Comparison of ENCODE assay signal across 2 cellular contexts in the genomic region with DNA sequence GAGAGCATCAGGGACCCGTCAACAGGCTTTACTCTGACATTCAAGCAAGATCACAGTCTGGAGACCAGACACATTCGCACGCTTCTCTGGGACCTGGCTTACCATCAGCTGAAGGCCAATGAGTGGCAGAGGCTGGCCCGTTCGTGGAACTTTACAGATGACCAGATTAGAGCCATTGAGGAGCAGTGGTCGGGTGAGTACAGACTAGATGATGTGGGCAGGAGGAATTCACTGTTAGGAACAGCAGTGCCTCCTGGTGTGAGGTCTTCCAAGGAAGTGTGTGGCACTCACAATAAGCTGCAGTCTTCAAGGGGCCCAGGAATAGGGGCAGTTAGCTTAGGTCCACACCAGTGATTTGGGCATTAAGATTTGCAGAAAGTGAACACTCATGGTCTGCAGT.
TF ChIP-seq lines count a peak whose summit lies in the region.

No MANE protein-coding gene starts in this region.

TF ChIP-seq in HCT116, 20 proteins besides CTCF, POLR2A, EP300 and RAD21:
- no peak for TF ChIP-seq ZNF274 (IDR thresholded peaks at IDR 0.05; ENCODE audit: low read depth, low read length)
- TF ChIP-seq CBX3 (IDR thresholded peaks at IDR 0.05; ENCODE audit: low read depth), result no peak
- no peak for TF ChIP-seq SIN3A (IDR thresholded peaks at IDR 0.05; ENCODE audit: low read depth)
- no peak for TF ChIP-seq SP1 (IDR thresholded peaks at IDR 0.05; ENCODE audit: low read depth)
- no peak for TF ChIP-seq POLR2AphosphoS5 (IDR thresholded peaks at IDR 0.05; ENCODE audit: low read depth, low read length)
- TF ChIP-seq FOSL1 (IDR thresholded peaks at IDR 0.05; ENCODE audit: low read depth), result no peak
- TF ChIP-seq EZH2 (IDR thresholded peaks at IDR 0.05), result no peak
- no peak for TF ChIP-seq JUND (IDR thresholded peaks at IDR 0.05)
- no peak for TF ChIP-seq TCF7L2 (IDR thresholded peaks at IDR 0.05; ENCODE audit: borderline replicate concordance, extremely low read depth, insufficient read depth, insufficient read length)
- TF ChIP-seq, protein P1, sequence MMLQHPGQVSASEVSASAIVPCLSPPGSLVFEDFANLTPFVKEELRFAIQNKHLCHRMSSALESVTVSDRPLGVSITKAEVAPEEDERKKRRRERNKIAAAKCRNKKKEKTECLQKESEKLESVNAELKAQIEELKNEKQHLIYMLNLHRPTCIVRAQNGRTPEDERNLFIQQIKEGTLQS (IDR thresholded peaks at IDR 0.05), result no peak
- no peak for TF ChIP-seq EZH2phosphoT487 (IDR thresholded peaks at IDR 0.05; ENCODE audit: borderline replicate concordance)
- TF ChIP-seq EGR1 (IDR thresholded peaks at IDR 0.05; ENCODE audit: low read depth), result no peak
- TF ChIP-seq SRF (IDR thresholded peaks at IDR 0.05; ENCODE audit: low read depth), result no peak
- TF ChIP-seq CEBPB (IDR thresholded peaks at IDR 0.05; ENCODE audit: low read depth), result no peak
- TF ChIP-seq, protein P2, sequence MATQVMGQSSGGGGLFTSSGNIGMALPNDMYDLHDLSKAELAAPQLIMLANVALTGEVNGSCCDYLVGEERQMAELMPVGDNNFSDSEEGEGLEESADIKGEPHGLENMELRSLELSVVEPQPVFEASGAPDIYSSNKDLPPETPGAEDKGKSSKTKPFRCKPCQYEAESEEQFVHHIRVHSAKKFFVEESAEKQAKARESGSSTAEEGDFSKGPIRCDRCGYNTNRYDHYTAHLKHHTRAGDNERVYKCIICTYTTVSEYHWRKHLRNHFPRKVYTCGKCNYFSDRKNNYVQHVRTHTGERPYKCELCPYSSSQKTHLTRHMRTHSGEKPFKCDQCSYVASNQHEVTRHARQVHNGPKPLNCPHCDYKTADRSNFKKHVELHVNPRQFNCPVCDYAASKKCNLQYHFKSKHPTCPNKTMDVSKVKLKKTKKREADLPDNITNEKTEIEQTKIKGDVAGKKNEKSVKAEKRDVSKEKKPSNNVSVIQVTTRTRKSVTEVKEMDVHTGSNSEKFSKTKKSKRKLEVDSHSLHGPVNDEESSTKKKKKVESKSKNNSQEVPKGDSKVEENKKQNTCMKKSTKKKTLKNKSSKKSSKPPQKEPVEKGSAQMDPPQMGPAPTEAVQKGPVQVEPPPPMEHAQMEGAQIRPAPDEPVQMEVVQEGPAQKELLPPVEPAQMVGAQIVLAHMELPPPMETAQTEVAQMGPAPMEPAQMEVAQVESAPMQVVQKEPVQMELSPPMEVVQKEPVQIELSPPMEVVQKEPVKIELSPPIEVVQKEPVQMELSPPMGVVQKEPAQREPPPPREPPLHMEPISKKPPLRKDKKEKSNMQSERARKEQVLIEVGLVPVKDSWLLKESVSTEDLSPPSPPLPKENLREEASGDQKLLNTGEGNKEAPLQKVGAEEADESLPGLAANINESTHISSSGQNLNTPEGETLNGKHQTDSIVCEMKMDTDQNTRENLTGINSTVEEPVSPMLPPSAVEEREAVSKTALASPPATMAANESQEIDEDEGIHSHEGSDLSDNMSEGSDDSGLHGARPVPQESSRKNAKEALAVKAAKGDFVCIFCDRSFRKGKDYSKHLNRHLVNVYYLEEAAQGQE (IDR thresholded peaks at IDR 0.05; ENCODE audit: low read depth), result no peak

TF ChIP-seq in K562, 482 proteins besides CTCF, POLR2A, EP300 and RAD21:
- TF ChIP-seq HNRNPK (IDR thresholded peaks at IDR 0.05; ENCODE audit: low read depth, low read length, poor library complexity, severe bottlenecking) (no peak), BCOR (IDR thresholded peaks at IDR 0.05) (no peak), ELF1 (tag; IDR thresholded peaks at IDR 0.05) (no peak), YBX1 (IDR thresholded peaks at IDR 0.05) (no peak), TAL1 (IDR thresholded peaks at IDR 0.05) (no peak), ESRRA (IDR thresholded peaks at IDR 0.05; ENCODE audit: borderline replicate concordance, low read depth) (no peak), SAP30 (IDR thresholded peaks at IDR 0.05; ENCODE audit: borderline replicate concordance, insufficient read depth, low read depth, low read length, poor library complexity, severe bottlenecking) (no peak), ZFP30 (CRISPR knock-in tag; IDR thresholded peaks at IDR 0.05; ENCODE audit: borderline replicate concordance) (no peak), TAF7 (tag; IDR thresholded peaks at IDR 0.05) (no peak), RAD51 (IDR thresholded peaks at IDR 0.05; ENCODE audit: borderline replicate concordance, low read depth) (no peak), ESRRB (CRISPR knock-in tag; IDR thresholded peaks at IDR 0.05; ENCODE audit: borderline replicate concordance) (no peak), ZNF589 (CRISPR knock-in tag; IDR thresholded peaks at IDR 0.05; ENCODE audit: low read depth) (no peak)
- TF ChIP-seq, protein P3, sequence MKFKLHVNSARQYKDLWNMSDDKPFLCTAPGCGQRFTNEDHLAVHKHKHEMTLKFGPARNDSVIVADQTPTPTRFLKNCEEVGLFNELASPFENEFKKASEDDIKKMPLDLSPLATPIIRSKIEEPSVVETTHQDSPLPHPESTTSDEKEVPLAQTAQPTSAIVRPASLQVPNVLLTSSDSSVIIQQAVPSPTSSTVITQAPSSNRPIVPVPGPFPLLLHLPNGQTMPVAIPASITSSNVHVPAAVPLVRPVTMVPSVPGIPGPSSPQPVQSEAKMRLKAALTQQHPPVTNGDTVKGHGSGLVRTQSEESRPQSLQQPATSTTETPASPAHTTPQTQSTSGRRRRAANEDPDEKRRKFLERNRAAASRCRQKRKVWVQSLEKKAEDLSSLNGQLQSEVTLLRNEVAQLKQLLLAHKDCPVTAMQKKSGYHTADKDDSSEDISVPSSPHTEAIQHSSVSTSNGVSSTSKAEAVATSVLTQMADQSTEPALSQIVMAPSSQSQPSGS (CRISPR knock-in tag; IDR thresholded peaks at IDR 0.05), result no peak
- TF ChIP-seq, protein P4, sequence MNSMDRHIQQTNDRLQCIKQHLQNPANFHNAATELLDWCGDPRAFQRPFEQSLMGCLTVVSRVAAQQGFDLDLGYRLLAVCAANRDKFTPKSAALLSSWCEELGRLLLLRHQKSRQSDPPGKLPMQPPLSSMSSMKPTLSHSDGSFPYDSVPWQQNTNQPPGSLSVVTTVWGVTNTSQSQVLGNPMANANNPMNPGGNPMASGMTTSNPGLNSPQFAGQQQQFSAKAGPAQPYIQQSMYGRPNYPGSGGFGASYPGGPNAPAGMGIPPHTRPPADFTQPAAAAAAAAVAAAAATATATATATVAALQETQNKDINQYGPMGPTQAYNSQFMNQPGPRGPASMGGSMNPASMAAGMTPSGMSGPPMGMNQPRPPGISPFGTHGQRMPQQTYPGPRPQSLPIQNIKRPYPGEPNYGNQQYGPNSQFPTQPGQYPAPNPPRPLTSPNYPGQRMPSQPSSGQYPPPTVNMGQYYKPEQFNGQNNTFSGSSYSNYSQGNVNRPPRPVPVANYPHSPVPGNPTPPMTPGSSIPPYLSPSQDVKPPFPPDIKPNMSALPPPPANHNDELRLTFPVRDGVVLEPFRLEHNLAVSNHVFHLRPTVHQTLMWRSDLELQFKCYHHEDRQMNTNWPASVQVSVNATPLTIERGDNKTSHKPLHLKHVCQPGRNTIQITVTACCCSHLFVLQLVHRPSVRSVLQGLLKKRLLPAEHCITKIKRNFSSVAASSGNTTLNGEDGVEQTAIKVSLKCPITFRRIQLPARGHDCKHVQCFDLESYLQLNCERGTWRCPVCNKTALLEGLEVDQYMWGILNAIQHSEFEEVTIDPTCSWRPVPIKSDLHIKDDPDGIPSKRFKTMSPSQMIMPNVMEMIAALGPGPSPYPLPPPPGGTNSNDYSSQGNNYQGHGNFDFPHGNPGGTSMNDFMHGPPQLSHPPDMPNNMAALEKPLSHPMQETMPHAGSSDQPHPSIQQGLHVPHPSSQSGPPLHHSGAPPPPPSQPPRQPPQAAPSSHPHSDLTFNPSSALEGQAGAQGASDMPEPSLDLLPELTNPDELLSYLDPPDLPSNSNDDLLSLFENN (IDR thresholded peaks at IDR 0.05; ENCODE audit: low read depth in 2 of 2, low read length in 2 of 2), result no peak
- TF ChIP-seq, protein P5, sequence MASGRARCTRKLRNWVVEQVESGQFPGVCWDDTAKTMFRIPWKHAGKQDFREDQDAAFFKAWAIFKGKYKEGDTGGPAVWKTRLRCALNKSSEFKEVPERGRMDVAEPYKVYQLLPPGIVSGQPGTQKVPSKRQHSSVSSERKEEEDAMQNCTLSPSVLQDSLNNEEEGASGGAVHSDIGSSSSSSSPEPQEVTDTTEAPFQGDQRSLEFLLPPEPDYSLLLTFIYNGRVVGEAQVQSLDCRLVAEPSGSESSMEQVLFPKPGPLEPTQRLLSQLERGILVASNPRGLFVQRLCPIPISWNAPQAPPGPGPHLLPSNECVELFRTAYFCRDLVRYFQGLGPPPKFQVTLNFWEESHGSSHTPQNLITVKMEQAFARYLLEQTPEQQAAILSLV (tag; IDR thresholded peaks at IDR 0.05), result no peak
- TF ChIP-seq, protein P6, sequence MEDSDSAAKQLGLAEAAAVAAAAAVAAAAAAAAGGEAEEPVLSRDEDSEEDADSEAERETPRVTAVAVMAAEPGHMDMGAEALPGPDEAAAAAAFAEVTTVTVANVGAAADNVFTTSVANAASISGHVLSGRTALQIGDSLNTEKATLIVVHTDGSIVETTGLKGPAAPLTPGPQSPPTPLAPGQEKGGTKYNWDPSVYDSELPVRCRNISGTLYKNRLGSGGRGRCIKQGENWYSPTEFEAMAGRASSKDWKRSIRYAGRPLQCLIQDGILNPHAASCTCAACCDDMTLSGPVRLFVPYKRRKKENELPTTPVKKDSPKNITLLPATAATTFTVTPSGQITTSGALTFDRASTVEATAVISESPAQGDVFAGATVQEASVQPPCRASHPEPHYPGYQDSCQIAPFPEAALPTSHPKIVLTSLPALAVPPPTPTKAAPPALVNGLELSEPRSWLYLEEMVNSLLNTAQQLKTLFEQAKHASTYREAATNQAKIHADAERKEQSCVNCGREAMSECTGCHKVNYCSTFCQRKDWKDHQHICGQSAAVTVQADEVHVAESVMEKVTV (CRISPR knock-in tag; IDR thresholded peaks at IDR 0.05), result no peak
TF ChIP-seq in K562: peak in this region for 0.
